8 cellular contexts compared by ENCODE assay signal in the genomic region with DNA sequence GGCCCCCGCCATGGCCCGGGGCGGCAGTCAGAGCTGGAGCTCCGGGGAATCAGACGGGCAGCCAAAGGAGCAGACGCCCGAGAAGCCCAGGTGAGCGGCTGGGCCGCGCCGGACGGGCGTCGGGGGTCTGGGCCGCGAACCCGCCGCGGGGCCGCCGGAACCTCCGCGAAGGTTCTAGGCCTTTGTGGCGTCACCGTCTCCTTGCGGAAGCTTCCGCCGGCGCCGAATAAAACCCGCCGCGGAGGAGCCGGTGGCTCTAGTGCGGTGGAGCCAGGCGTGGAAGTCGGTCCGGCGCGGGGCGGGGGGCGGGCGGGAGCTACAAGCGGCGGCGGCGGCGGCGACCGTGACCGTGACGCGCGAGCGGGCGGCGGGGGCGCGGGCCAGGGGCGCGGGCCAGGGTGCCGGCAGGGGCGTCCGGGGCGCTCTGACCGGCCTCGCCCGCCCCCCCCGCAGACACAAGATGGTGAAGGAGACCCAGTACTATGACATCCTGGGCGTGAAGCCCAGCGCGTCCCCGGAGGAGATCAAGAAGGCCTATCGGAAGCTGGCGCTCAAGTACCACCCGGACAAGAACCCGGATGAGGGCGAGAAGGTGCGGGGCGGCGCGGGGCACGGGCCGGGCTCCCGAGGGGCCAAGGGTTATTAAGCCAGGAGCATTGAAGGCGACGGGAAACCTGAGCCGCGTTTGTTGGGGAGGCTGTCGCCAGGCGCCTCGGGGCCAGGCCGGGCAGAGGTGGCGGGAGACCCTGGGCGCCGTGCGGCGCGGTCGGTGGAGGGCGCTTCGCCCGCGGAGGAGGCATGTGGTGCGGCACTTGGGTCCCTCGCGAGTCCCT. TPM values are rescaled to one million over a fixed set of nuclear protein-coding genes. Genes with fewer than 3 reads are reported as not detected.
DNase-seq lines count a peak whose midpoint lies in the region; TF ChIP-seq lines count a peak whose summit lies in the region.

Gene DNAJA4 (plus strand): TSS at position 259 of the 833 bp plus-strand sequence. CDS start 202 bp downstream, at position 461.

- TF ChIP-seq CTCF in parathyroid adenoma (IDR thresholded peaks at IDR 0.05), result peak; percentile 11

- no peaks in the 10 kb centered on the region for H3K36me3 ChIP-seq in parathyroid adenoma (ENCODE audit: control insufficient read depth, insufficient read depth, low read length)

- DNase-seq in DMS53 (lab: John Stamatoyannopoulos, UW), result peak; percentile 86
- DNase-seq in NOMO-1 treated with DMSO at 0.1 percent for 48 hours (lab: John Stamatoyannopoulos, UW; ENCODE audit: unreplicated experiment), result peak; percentile 44
- peak; percentile 60 for DNase-seq in activated naive CD4-positive, alpha-beta T cell treated with Interleukin-2 at 50 U/mL for 16 hours
- DNase-seq in globus pallidus (ENCODE audit: low spot score), result peak; percentile 56
- no peak for DNase-seq in NAMALWA (ENCODE audit: low spot score)
- no peak for DNase-seq in NCI-H226

- H3K4me2 ChIP-seq in parathyroid adenoma (ENCODE audit: low read length), result peak within 1 kb of the TSS; percentile 57

- peak within 1 kb of the TSS; percentile 61 for H3K9ac ChIP-seq in parathyroid adenoma

- H3K79me2 ChIP-seq in parathyroid adenoma, result no peaks in the 10 kb centered on the region

- peak within 1 kb of the TSS; percentile 97 for H2AFZ ChIP-seq in parathyroid adenoma

- peaks cover 2% of the 10 kb centered on the region for H3K4me1 ChIP-seq in parathyroid adenoma

- no peaks in the 10 kb centered on the region for H3K9me3 ChIP-seq in parathyroid adenoma (ENCODE audit: control insufficient read depth, low read length)

- no peaks in the 10 kb centered on the region for H3K27me3 ChIP-seq in parathyroid adenoma (ENCODE audit: control insufficient read depth, insufficient read depth, low read length)

- peak within 1 kb of the TSS; percentile 31 for H3K4me3 ChIP-seq in parathyroid adenoma (ENCODE audit: low read depth, low read length)

- peak within 1 kb of the TSS; percentile 29 for H3K27ac ChIP-seq in parathyroid adenoma
- H3K27ac ChIP-seq in temporal lobe (ENCODE audit: low read depth, low read length), result peak within 1 kb of the TSS; percentile 86

RNA-seq across cellular contexts. Expression of gene DNAJA4, which starts in this region (rescaled TPM):
- 23.1 TPM for total RNA-seq in temporal lobe

Comparison
In these comparisons a context has a peak if more than half of its experiments do, and no peak if none do; other contexts are left out.
1. DNase-seq: peak in DMS53 (single experiment), NOMO-1 treated with DMSO at 0.1 percent for 48 hours (single experiment), activated naive CD4-positive, alpha-beta T cell treated with Interleukin-2 at 50 U/mL for 16 hours (single experiment) and globus pallidus (single experiment); none in NAMALWA (single experiment) and NCI-H226 (single experiment).